In the genomic region with DNA sequence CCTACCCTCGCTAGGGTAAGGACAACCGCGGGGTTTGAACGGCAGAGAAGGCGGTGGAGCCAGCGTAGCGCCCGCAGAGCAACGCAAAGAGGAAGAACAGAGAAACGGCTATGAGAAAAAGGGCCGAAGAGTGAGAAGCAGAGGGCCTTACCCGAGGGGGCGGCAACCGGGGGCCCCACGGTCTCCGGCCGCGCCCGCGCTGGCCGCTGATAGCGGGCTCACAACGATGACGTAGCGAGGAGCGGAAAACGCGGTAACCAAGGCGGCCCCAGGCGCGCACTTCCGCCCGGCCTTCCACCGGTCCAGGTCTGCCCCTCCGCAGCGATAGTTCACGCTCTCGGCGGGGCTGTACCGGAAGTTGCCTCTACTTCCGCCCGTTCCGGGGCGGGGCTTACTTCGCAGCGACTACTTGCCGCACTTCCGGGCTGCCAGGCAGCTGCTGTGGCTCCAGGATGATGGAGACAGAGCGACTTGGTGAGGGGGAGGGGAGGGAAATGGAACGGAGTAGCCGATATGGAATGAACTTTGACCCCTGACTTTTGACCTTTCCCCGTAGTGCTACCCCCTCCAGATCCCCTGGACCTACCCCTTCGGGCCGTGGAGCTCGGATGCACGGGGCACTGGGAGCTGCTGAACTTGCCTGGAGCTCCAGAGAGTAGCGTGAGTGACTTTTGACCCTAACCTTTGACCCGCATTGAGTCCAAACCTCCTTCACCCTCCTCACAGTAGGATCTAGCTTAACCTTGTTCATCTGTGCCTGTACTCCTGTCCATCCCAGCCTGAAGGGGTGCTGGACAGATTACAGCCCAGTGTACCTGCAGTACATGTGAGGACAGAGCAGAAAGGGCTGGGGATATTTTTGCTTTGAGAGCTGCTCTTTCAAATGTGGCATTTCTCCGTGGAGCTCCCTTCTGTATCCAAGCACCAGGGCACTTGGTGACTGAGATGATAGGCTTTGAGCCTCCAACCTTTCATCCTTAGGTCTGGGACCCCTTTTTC, we compare ENCODE assay signal across 8 cellular contexts. TPM values are rescaled to one million over a fixed set of nuclear protein-coding genes. Genes with fewer than 3 reads are reported as not detected.
DNase-seq lines count a peak whose midpoint lies in the region; ATAC-seq and TF ChIP-seq lines count a peak whose summit lies in the region.

A gene with protein sequence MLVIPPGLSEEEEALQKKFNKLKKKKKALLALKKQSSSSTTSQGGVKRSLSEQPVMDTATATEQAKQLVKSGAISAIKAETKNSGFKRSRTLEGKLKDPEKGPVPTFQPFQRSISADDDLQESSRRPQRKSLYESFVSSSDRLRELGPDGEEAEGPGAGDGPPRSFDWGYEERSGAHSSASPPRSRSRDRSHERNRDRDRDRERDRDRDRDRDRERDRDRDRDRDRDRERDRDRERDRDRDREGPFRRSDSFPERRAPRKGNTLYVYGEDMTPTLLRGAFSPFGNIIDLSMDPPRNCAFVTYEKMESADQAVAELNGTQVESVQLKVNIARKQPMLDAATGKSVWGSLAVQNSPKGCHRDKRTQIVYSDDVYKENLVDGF (minus strand): TSS at position 231 of the 999 bp plus-strand sequence. CDS start 525 bp downstream, outside the sequence.
A gene (plus strand): TSS at position 435 of the 999 bp plus-strand sequence. CDS start 18 bp downstream, at position 453.

- peaks cover 36% of the 10 kb centered on the region for H3K4me1 Mint-ChIP-seq in activated CD4-positive, alpha-beta T cell treated with anti-CD3 and anti-CD28 coated beads, Interleukin-2, amount 10 ng/mL, durations not matched to agents 24 days and 14 days

- POLR2A ChIA-PET in BJ (lab: Charles Lee): no interaction called here

- H3K27me3 Mint-ChIP-seq in activated CD4-positive, alpha-beta T cell treated with anti-CD3 and anti-CD28 coated beads, Interleukin-2, amount 10 ng/mL, durations not matched to agents 24 days and 14 days: no peaks in the 10 kb centered on the region

- peak within 1 kb of the TSS; percentile 89 to 93 for H3K27ac ChIP-seq in coronary artery

- H3K36me3 ChIP-seq in BJ (ENCODE audit: control insufficient read depth, insufficient read depth, low read length): peaks cover 32% of the 10 kb centered on the region

- peak within 1 kb of the TSS; percentile 95 for H3K27ac Mint-ChIP-seq in activated CD4-positive, alpha-beta T cell treated with anti-CD3 and anti-CD28 coated beads, Interleukin-2, amount 10 ng/mL, durations not matched to agents 24 days and 14 days

- H3K4me3 ChIP-seq in BJ (ENCODE audit: low read depth, low read length) (peak within 1 kb of the TSS; percentile 90), coronary artery (peak within 1 kb of the TSS; percentile 87)

- peak; percentile 93 for DNase-seq in BJ (ENCODE audit: low read depth)
- peak; percentile 93 for DNase-seq in NCI-H526 treated with DMSO at 0.1 percent for 48 hours (lab: John Stamatoyannopoulos, UW)
- DNase-seq in activated CD4-positive, alpha-beta T cell treated with anti-CD3 and anti-CD28 coated beads, Interleukin-2, amount 10 ng/mL, durations not matched to agents 24 days and 14 days: peak; percentile 100
- DNase-seq in coronary artery (ENCODE audit: low spot score): peak; percentile 99
- DNase-seq in left colon: peak; percentile 98 to 99
- peak; percentile 99 for DNase-seq in stimulated activated CD4-positive, alpha-beta T cell treated with anti-CD3 and anti-CD28 coated beads, Interleukin-1b, Interleukin-23, amount 100 ng/mL, for 48 hours

- peaks cover 70% of the 10 kb centered on the region for H3K36me3 Mint-ChIP-seq in activated CD4-positive, alpha-beta T cell treated with anti-CD3 and anti-CD28 coated beads, Interleukin-2, amount 10 ng/mL, durations not matched to agents 24 days and 14 days (ENCODE audit: low read depth)

- CTCF ChIA-PET in BJ (lab: Yijun Ruan, JAX): interaction anchor here (0.5 to 1.3 kb wide), 6 partner anchors 13 to 160 kb away, joined by 3 to 6 read pairs (median 3); a partner anchor contains a TSS

- intact Hi-C loops in activated CD4-positive, alpha-beta T cell treated with anti-CD3 and anti-CD28 coated beads, Interleukin-2, amount 10 ng/mL, durations not matched to agents 24 days and 14 days (cut with micrococcal nuclease): loop anchor here (1.0 to 5.0 kb wide), 5 partner anchors 13 to 417 kb away; a partner anchor contains a TSS
- intact Hi-C loops in left colon (cut with DNase I, micrococcal nuclease): no loop called here

- TF ChIP-seq CTCF in BJ (IDR thresholded peaks at IDR 0.05; ENCODE audit: insufficient read depth, low read depth, low read length): no peak
- no peak for TF ChIP-seq CTCF in coronary artery (IDR thresholded peaks at IDR 0.05)

- H3K9me3 Mint-ChIP-seq in activated CD4-positive, alpha-beta T cell treated with anti-CD3 and anti-CD28 coated beads, Interleukin-2, amount 10 ng/mL, durations not matched to agents 24 days and 14 days: no peaks in the 10 kb centered on the region

- H3K4me3 Mint-ChIP-seq in activated CD4-positive, alpha-beta T cell treated with anti-CD3 and anti-CD28 coated beads, Interleukin-2, amount 10 ng/mL, durations not matched to agents 24 days and 14 days: peak within 1 kb of the TSS; percentile 97

- ATAC-seq in GM19324 (IDR thresholded peaks at IDR 0.05; ENCODE audit: low FRiP score, unreplicated experiment) (peak; percentile 97), HG03469 (IDR thresholded peaks at IDR 0.05; ENCODE audit: unreplicated experiment) (peak; percentile 91), left colon (peak; percentile 99)

- H3K27me3 ChIP-seq in BJ (ENCODE audit: control insufficient read depth, insufficient read depth, low read length): no peaks in the 10 kb centered on the region

RNA-seq across cellular contexts. Expression of the first gene that starts in this region (rescaled TPM):
- 69.6 and 70.5 TPM in 2 replicates for polyA plus RNA-seq in BJ (2011; rRNA removed)
- 27.7 and 30.9 TPM in 2 replicates for polyA minus RNA-seq in BJ (2011; rRNA and poly(A)+ RNA removed)
- total RNA-seq in activated CD4-positive, alpha-beta T cell treated with anti-CD3 and anti-CD28 coated beads, Interleukin-2, amount 10 ng/mL, durations not matched to agents 24 days and 14 days: 85.8 and 88.5 TPM in 2 replicates
- total RNA-seq in left colon: 10 to 100 TPM; 47.9 to 51.3 TPM

RNA-seq across cellular contexts. Expression of the second gene that starts in this region (rescaled TPM):
- 17.7 and 37.3 TPM in 2 replicates for polyA plus RNA-seq in BJ (2011; rRNA removed)
- polyA minus RNA-seq in BJ (2011; rRNA and poly(A)+ RNA removed): 32.6 and 43.8 TPM in 2 replicates
- total RNA-seq in activated CD4-positive, alpha-beta T cell treated with anti-CD3 and anti-CD28 coated beads, Interleukin-2, amount 10 ng/mL, durations not matched to agents 24 days and 14 days: 92.8 and 93.7 TPM in 2 replicates
- 10 to 100 TPM; 55.4 to 70.8 TPM for total RNA-seq in left colon

Comparison
In these comparisons a context has a peak if more than half of its experiments do, and no peak if none do; other contexts are left out.
1. Peak in every context shown above with its lines: DNase-seq, ATAC-seq, H3K4me3 ChIP-seq and H3K27ac ChIP-seq.